28 cellular contexts compared by ENCODE assay signal in the genomic region with DNA sequence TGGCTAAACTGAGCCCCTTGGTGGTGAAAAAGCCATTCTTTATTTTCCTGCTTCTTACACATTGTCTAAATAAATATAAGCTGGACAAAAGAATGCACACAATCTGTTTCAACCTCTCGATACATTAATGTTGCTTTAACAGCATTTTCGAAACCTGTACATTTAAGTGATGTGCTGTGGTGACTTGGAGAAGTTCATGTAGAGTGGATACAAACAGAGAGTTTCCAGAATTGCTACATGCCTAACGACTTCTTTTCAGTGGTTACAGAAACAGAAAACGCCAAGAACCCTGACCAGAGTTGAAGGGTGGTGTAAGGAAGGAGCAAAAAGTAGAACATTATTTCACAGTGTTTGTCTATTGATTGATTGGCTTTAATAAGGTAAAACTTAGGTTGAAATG.
"Had no signal": no experiment of that assay in that cellular context is flagged by ENCODE, and none has a peak within 500 bp of the region (broad histone marks: within the 10 kb centered on the region; RNA-seq: fewer than 3 reads in every experiment).

No MANE protein-coding gene starts in this region.

- H3K79me2 ChIP-seq: parathyroid adenoma had no signal

- H3K36me3 ChIP-seq: neural progenitor cell, ovary, right lobe of liver, sigmoid colon, stomach, thoracic aorta, thyroid gland, tibial nerve, upper lobe of left lung, vagina had no signal

- H3K27me3 Mint-ChIP-seq: progenitor cell of endocrine pancreas; stimulated activated naive B cell treated with anti-CD40 and anti-IgM and Interleukin-4, amounts not matched to agents 10 μg/mL and 1 μg/mL and 100 μg/mL, for 72 hours; stimulated activated naive CD8-positive, alpha-beta T cell treated with anti-CD3 and anti-CD28 coated beads, Interleukin-15, Interleukin-2, amounts not matched to agents 100 ng/mL and 50 ng/mL, for 24 hours had no signal

- H3K9me3 ChIP-seq: ovary, right lobe of liver, thyroid gland, vagina had no signal

- H3K27me3 ChIP-seq: neural progenitor cell, ovary, right lobe of liver, sigmoid colon, stomach, thyroid gland, tibial nerve, upper lobe of left lung, vagina had no signal

- H3K27ac Mint-ChIP-seq: natural killer cell; nephron; neural progenitor cell; progenitor cell of endocrine pancreas; stimulated activated effector memory CD8-positive, alpha-beta T cell treated with anti-CD3 and anti-CD28 coated beads, Interleukin-12 subunit alpha, Interleukin-12 subunit beta, amount 100 ng/mL, for 72 hours; stimulated activated naive B cell treated with anti-CD40 and anti-IgM and Interleukin-4, amounts not matched to agents 10 μg/mL and 1 μg/mL and 100 μg/mL, for 72 hours; stimulated activated naive CD8-positive, alpha-beta T cell treated with anti-CD3 and anti-CD28 coated beads, Interleukin-15, Interleukin-2, amounts not matched to agents 100 ng/mL and 50 ng/mL, for 24 hours had no signal

- H3K9me3 Mint-ChIP-seq: stimulated activated naive CD8-positive, alpha-beta T cell treated with anti-CD3 and anti-CD28 coated beads, Interleukin-15, Interleukin-2, amounts not matched to agents 100 ng/mL and 50 ng/mL, for 24 hours had no signal

- H3K27ac ChIP-seq: neural progenitor cell, ovary, parathyroid adenoma, psoas muscle, right lobe of liver, sigmoid colon, stomach, thoracic aorta, thyroid gland, tibial nerve, upper lobe of left lung, vagina had no signal

- H3K9ac ChIP-seq: neural progenitor cell, parathyroid adenoma had no signal

- H3K4me2 ChIP-seq: neural progenitor cell had no signal

- H3K4me1 Mint-ChIP-seq: natural killer cell; neural progenitor cell; stimulated activated effector memory CD8-positive, alpha-beta T cell treated with anti-CD3 and anti-CD28 coated beads, Interleukin-12 subunit alpha, Interleukin-12 subunit beta, amount 100 ng/mL, for 72 hours; stimulated activated naive B cell treated with anti-CD40 and anti-IgM and Interleukin-4, amounts not matched to agents 10 μg/mL and 1 μg/mL and 100 μg/mL, for 72 hours had no signal

- H3K4me3 ChIP-seq: neural progenitor cell, ovary, psoas muscle, right lobe of liver, sigmoid colon, stomach, thoracic aorta, thyroid gland, tibial nerve, upper lobe of left lung, vagina had no signal

- H3K4me3 Mint-ChIP-seq: natural killer cell; nephron; neural progenitor cell; stimulated activated effector memory CD8-positive, alpha-beta T cell treated with anti-CD3 and anti-CD28 coated beads, Interleukin-12 subunit alpha, Interleukin-12 subunit beta, amount 100 ng/mL, for 72 hours; stimulated activated naive B cell treated with anti-CD40 and anti-IgM and Interleukin-4, amounts not matched to agents 10 μg/mL and 1 μg/mL and 100 μg/mL, for 72 hours; stimulated activated naive CD8-positive, alpha-beta T cell treated with anti-CD3 and anti-CD28 coated beads, Interleukin-15, Interleukin-2, amounts not matched to agents 100 ng/mL and 50 ng/mL, for 24 hours had no signal

- DNase-seq: natural killer cell; occipital lobe; ovary; posterior cingulate gyrus; psoas muscle; right cardiac atrium; right lobe of liver; sigmoid colon; small intestine; stimulated activated CD4-positive, alpha-beta T cell treated with anti-CD3 and anti-CD28 coated beads, Interleukin-15, amount 100 ng/mL, for 24 hours; stimulated activated CD4-positive, alpha-beta T cell treated with anti-CD3 and anti-CD28 coated beads, Interleukin-2, amount 100 ng/mL, for 24 hours; stimulated activated CD4-positive, alpha-beta T cell treated with anti-CD3 and anti-CD28 coated beads, Interleukin-2, amount 100 ng/mL, for 48 hours; stimulated activated CD4-positive, alpha-beta T cell treated with anti-CD3 and anti-CD28 coated beads, Interleukin-4, amount 100 ng/mL, for 24 hours; stimulated activated naive B cell treated with anti-CD40 and anti-IgM and Interleukin-4, amounts not matched to agents 10 μg/mL and 1 μg/mL and 100 μg/mL, for 72 hours; stimulated activated naive CD4-positive, alpha-beta T cell treated with Interleukin-2 at 50 U/mL for 16 hours; stomach; thyroid gland; trophoblast cell; upper lobe of left lung had no signal

- H3K36me3 Mint-ChIP-seq: natural killer cell; neural progenitor cell; stimulated activated effector memory CD8-positive, alpha-beta T cell treated with anti-CD3 and anti-CD28 coated beads, Interleukin-12 subunit alpha, Interleukin-12 subunit beta, amount 100 ng/mL, for 72 hours; stimulated activated naive B cell treated with anti-CD40 and anti-IgM and Interleukin-4, amounts not matched to agents 10 μg/mL and 1 μg/mL and 100 μg/mL, for 72 hours had no signal

- ATAC-seq: natural killer cell; psoas muscle; right cardiac atrium; right lobe of liver; stimulated activated effector memory CD8-positive, alpha-beta T cell treated with anti-CD3 and anti-CD28 coated beads, Interleukin-12 subunit alpha, Interleukin-12 subunit beta, amount 100 ng/mL, for 72 hours; stimulated activated naive B cell treated with anti-CD40 and anti-IgM and Interleukin-4, amounts not matched to agents 10 μg/mL and 1 μg/mL and 100 μg/mL, for 72 hours had no signal

- H2AFZ ChIP-seq: neural progenitor cell, parathyroid adenoma had no signal

- H3K4me1 ChIP-seq: neural progenitor cell, parathyroid adenoma, psoas muscle, right lobe of liver, sigmoid colon, stomach, thyroid gland, tibial nerve, upper lobe of left lung, vagina had no signal
